ENCODE assay signal across 8 cellular contexts in the genomic region with DNA sequence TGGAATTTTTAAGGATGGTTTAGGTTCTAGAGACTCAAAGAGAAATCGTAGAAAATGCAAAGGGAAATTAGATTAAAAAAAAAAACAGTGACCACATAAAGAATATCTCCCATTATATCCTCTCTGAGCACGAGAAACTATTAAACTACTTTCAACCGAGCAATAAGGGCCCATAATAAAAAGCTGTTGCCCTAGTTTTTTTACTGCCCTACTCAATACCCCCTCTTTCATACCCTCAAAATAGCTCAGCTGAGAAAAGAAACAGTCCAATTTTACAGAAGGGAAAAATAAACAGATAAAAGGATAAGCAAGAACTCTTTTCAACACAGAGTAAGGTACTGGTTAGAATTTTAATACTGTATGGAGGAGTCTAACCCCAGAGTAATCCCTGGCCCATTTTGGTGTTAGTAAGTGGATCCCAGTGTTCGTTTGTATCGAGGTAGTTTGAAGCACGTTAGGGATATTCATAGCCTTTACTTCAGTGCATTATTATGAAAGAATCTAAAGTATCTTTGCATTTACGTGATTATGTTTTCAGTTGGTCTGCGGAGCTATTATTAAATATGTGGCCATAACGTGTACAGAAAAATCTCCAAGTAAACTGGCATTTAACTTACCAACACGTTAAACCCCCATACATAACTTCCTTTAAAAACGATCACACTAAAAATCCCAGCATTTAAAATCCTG. TPM values are rescaled to one million over a fixed set of nuclear protein-coding genes. Genes with fewer than 3 reads are reported as not detected.
DNase-seq lines count a peak whose midpoint lies in the region; ATAC-seq, FAIRE-seq and TF ChIP-seq lines count a peak whose summit lies in the region.

No MANE protein-coding gene starts in this region.

- POLR2A ChIA-PET in RWPE1 (lab: Yijun Ruan, JAX; ENCODE audit: low non-redundant PET): interaction anchor here (0.6 to 1.2 kb wide), 2 partner anchors 32 to 84 kb away, joined by 6 to 7 read pairs; partner anchors contain the start of gene RFESD

- peaks cover 5 to 60% (median 12%) of the 10 kb centered on the region in 3 donors for H3K4me1 ChIP-seq in esophagus squamous epithelium

- H3K4me3 ChIP-seq in esophagus squamous epithelium: peak overlapping the region; percentile 65 to 95 (median 77)
- peak overlapping the region; percentile 89 for H3K4me3 ChIP-seq in retinal pigment epithelial cell (ENCODE audit: low read length)

- FAIRE-seq in GM12892 (lab: Jason Lieb, UNC) (peak; percentile 38), RCC 7860 (lab: Jason Lieb, UNC) (no peak)

- 40 to 44% methylated on average over 11 of the region's 11 CpGs for WGBS in esophagus squamous epithelium, 2 donors

- CTCF ChIA-PET in RWPE1 (lab: Yijun Ruan, JAX): interaction anchor here (0.6 to 2.9 kb wide), 6 partner anchors 12 to 85 kb away, joined by 3 to 13 read pairs (median 5); no protein-coding TSS in a partner anchor

- TF ChIP-seq POLR2A in GM12892 (IDR thresholded peaks at IDR 0.05; ENCODE audit: low read depth, low read length): no peak
- TF ChIP-seq POLR2A in esophagus squamous epithelium (IDR thresholded peaks at IDR 0.05): no peak

- ATAC-seq in HG03439 (IDR thresholded peaks at IDR 0.05; ENCODE audit: unreplicated experiment) (no peak), GM21447 (IDR thresholded peaks at IDR 0.05; ENCODE audit: unreplicated experiment) (no peak)

- DNase-seq in GM12892 (ENCODE audit: insufficient read length) (no peak), RWPE1 (ENCODE audit: low spot score) (no peak), esophagus squamous epithelium (lab: John Stamatoyannopoulos, UW) (no peak), retinal pigment epithelial cell (ENCODE audit: low read depth) (no peak), RCC 7860 (ENCODE audit: low spot score) (no peak), iPS-NIHi7 (ENCODE audit: extremely low spot score) (no peak)

- H3K27ac ChIP-seq in RWPE1: peak overlapping the region; percentile 86
- H3K27ac ChIP-seq in esophagus squamous epithelium: peak overlapping the region; percentile 82 to 96 (median 90)

- H3K9me3 ChIP-seq in esophagus squamous epithelium: no peaks in the 10 kb centered on the region

- H3K36me3 ChIP-seq in esophagus squamous epithelium: no peaks in the 10 kb centered on the region

- TF ChIP-seq CTCF in RWPE1 (conservative IDR thresholded peaks at IDR 0.05; ENCODE audit: low read depth) (no peak), esophagus squamous epithelium (IDR thresholded peaks at IDR 0.05) (no peak), retinal pigment epithelial cell (conservative IDR thresholded peaks at IDR 0.05; ENCODE audit: low read depth, low read length) (no peak)

- intact Hi-C loops in esophagus squamous epithelium (cut with DNase I): loop anchor here (10.0 kb wide), 1 partner anchor 65 kb away; no protein-coding TSS in a partner anchor

- H3K27me3 ChIP-seq in esophagus squamous epithelium: peaks cover 0 to 17% (median 0%) of the 10 kb centered on the region in 4 donors

RNA-seq across cellular contexts. Expression of gene RHOBTB3, which starts 1.0 kb away (rescaled TPM):
- 2.5 TPM for polyA plus RNA-seq in GM12892 (2012; ENCODE audit: missing spikeins)
- total RNA-seq in esophagus squamous epithelium: 10 to 100 TPM in 2 of 4 donors, 1 to 10 TPM in 2; 4.7 to 59.3 (median 13.6) TPM

RNA-seq across cellular contexts. Expression of gene SPATA9, which starts 47.4 kb away (rescaled TPM):
- 0.19 TPM for polyA plus RNA-seq in GM12892 (2012; ENCODE audit: missing spikeins)
- total RNA-seq in esophagus squamous epithelium: not detected
